8 cellular contexts compared by ENCODE assay signal in genomic region chr15:52528465-52529288, GRCh38. TPM values are rescaled to one million over a fixed set of nuclear protein-coding genes. Genes with fewer than 3 reads are reported as not detected.
DNase-seq lines count a peak whose midpoint lies in the region; ATAC-seq and TF ChIP-seq lines count a peak whose summit lies in the region.

TSS of gene MYO5A (minus strand) at chr15:52528880. CDS start at chr15:52528806, 74 bp downstream.

- H3K4me1 ChIP-seq in uterus, result no peaks in the 10 kb centered on the region

- intact Hi-C loops in T-helper 1 cell treated with Interleukin-12 subunit alpha and Interleukin-12 subunit beta and Interleukin-4 antibody, amounts not matched to agents 30 ng/mL and 1 ng/mL, for 36 hours (cut with micrococcal nuclease), result loop anchor here (1.0 to 10.0 kb wide), 9 partner anchors 30 to 346 kb away; partner anchors contain the start of genes ARPP19 and ATOSA
- intact Hi-C loops in left ventricle myocardium superior (cut with micrococcal nuclease), result no loop called here
- intact Hi-C loops in uterus (cut with DNase I; ENCODE audit: low total_unique reads), result no loop called here

- DNase-seq in GM10266 (ENCODE audit: extremely low spot score) (peak; percentile 90), GOT3 (lab: John Stamatoyannopoulos, UW) (peak; percentile 65), amniotic epithelial cell (ENCODE audit: low read depth) (peak; percentile 63), left ventricle myocardium superior (peak; percentile 88), putamen (ENCODE audit: low spot score) (peak; percentile 87), uterus (peak; percentile 61 to 65)

- H3K36me3 ChIP-seq in uterus, result no peaks in the 10 kb centered on the region

- no peaks in the 10 kb centered on the region for H3K27me3 ChIP-seq in uterus

- peak within 1 kb of the TSS; percentile 79 to 93 for H3K4me3 ChIP-seq in uterus

- H3K27ac ChIP-seq in uterus, result peak within 1 kb of the TSS; percentile 79 to 92

- H3K9me3 ChIP-seq in uterus, result no peaks in the 10 kb centered on the region

- peak; percentile 95 for ATAC-seq in left ventricle myocardium superior

- TF ChIP-seq CTCF in GM10266 (IDR thresholded peaks at IDR 0.05; ENCODE audit: control insufficient read depth, insufficient read depth, low read depth, missing control alignments), result peak; percentile 45
- peak; percentile 21; the same call in 1 of the 2 replicates for TF ChIP-seq CTCF in LNCAP (IDR thresholded peaks at IDR 0.05)
- peak in 3 of 4 experiments; percentile 19 to 49 (median 34) for TF ChIP-seq CTCF in uterus (IDR thresholded peaks at IDR 0.05)

- peak; percentile 5 to 41 for TF ChIP-seq POLR2A in uterus (IDR thresholded peaks at IDR 0.05)

RNA-seq across cellular contexts. Expression of gene MYO5A, which starts in this region (rescaled TPM):
- total RNA-seq in T-helper 1 cell treated with Interleukin-12 subunit alpha and Interleukin-12 subunit beta and Interleukin-4 antibody, amounts not matched to agents 30 ng/mL and 1 ng/mL, for 36 hours, result 34.5 and 34.8 TPM in 2 replicates
- total RNA-seq in left ventricle myocardium superior (6.7 TPM), uterus (10 to 100 TPM; 10.3 to 26.0 (median 22.7) TPM)

Comparison
In these comparisons a context has a peak if more than half of its experiments do, and no peak if none do; other contexts are left out.
1. Peak in every context shown above with its lines: DNase-seq, ATAC-seq, H3K4me3 ChIP-seq and H3K27ac ChIP-seq.